ENCODE assay signal across 34 cellular contexts in genomic region chr9:135877776-135878527, GRCh38. TPM values are rescaled to one million over a fixed set of nuclear protein-coding genes. Genes with fewer than 3 reads are reported as not detected.
A peak's percentile ranks its signal among the peaks of the same experiment; 100 is the strongest.
DNase-seq lines count a peak whose midpoint lies in the region; ATAC-seq and TF ChIP-seq lines count a peak whose summit lies in the region.
"Had no signal": no experiment of that assay in that cellular context is flagged by ENCODE, and none has a peak within 500 bp of the region (broad histone marks: within the 10 kb centered on the region; RNA-seq: fewer than 3 reads in every experiment).

No MANE protein-coding gene starts in this region.

- ATAC-seq in HG03280 (IDR thresholded peaks at IDR 0.05; ENCODE audit: unreplicated experiment) = no peak
- ATAC-seq: activated T-cell treated with anti-CD3 and anti-CD28 coated beads, Interleukin-2, amount 50 U/mL, for 72 hours; left lung; stimulated activated naive CD8-positive, alpha-beta T cell treated with anti-CD3 and anti-CD28 coated beads, Interleukin-15, Interleukin-2, amounts not matched to agents 100 U/mL and 50 U/mL, for 24 hours had no signal

- intact Hi-C loops in colonic mucosa (cut with DNase I) (no loop called here), OCI-LY7 (cut with micrococcal nuclease; ENCODE audit: unreplicated experiment) (no loop called here)

- H3K36me3 Mint-ChIP-seq in nephron progenitor cell (ENCODE audit: low read depth) = peaks cover 34% of the 10 kb centered on the region

- peaks cover under 1% of the 10 kb centered on the region; the same call in 1 of the 2 replicates for H4K20me1 ChIP-seq in OCI-LY7 (ENCODE audit: insufficient read depth, low read length)

- no peak overlapping the region for H3K9ac ChIP-seq in colonic mucosa (ENCODE audit: low read depth in 2 of 2, low read length in 2 of 2)
- H3K9ac ChIP-seq: GM23248, KMS-11, parathyroid adenoma had no signal

- peak overlapping the region; percentile 70 for H3K27ac Mint-ChIP-seq in nephron progenitor cell
- H3K27ac Mint-ChIP-seq: activated CD4-positive, alpha-beta T cell treated with anti-CD3 and anti-CD28 coated beads, Interleukin-2, amount 10 ng/mL, durations not matched to agents 7 days and 5 days; activated T-cell treated with anti-CD3 and anti-CD28 coated beads, Interleukin-2, amount 50 U/mL, for 72 hours; memory B cell had no signal

- no peak overlapping the region for H3K4me3 Mint-ChIP-seq in nephron progenitor cell
- H3K4me3 Mint-ChIP-seq: activated CD4-positive, alpha-beta T cell treated with anti-CD3 and anti-CD28 coated beads, Interleukin-2, amount 10 ng/mL, durations not matched to agents 7 days and 5 days; activated T-cell treated with anti-CD3 and anti-CD28 coated beads, Interleukin-2, amount 50 U/mL, for 72 hours; memory B cell had no signal

- no peak overlapping the region for H2AFZ ChIP-seq in OCI-LY7 (ENCODE audit: low read length)
- H2AFZ ChIP-seq: GM23248, parathyroid adenoma had no signal

- H3K36me3 ChIP-seq in colonic mucosa (no peaks in the 10 kb centered on the region), OCI-LY7 (ENCODE audit: insufficient read depth, low read length) (no peaks in the 10 kb centered on the region)
- H3K36me3 ChIP-seq: brain microvascular endothelial cell had no signal

- POLR2A ChIA-PET in OCI-LY7 (lab: Charles Lee) = no interaction called here

- DNase-seq in NCI-H82 (lab: John Stamatoyannopoulos, UW) (peak; percentile 9), NCI-H82 treated with DMSO at 0.1 percent for 48 hours (lab: John Stamatoyannopoulos, UW; ENCODE audit: unreplicated experiment) (no peak), NCI-H2171 treated with DMSO at 0.1 percent for 48 hours (lab: John Stamatoyannopoulos, UW) (peak; percentile 77), colonic mucosa (peak; percentile 15), nephron progenitor cell (no peak), OCI-LY7 (ENCODE audit: low spot score) (no peak), hypothalamus (lab: John Stamatoyannopoulos, UW) (no peak)
- DNase-seq: 8988T; activated CD4-positive, alpha-beta T cell treated with anti-CD3 and anti-CD28 coated beads, Interleukin-2, amount 10 ng/mL, durations not matched to agents 7 days and 5 days; activated naive CD4-positive, alpha-beta T cell treated with Interleukin-2 at 50 U/mL for 16 hours; activated T-cell treated with anti-CD3 and anti-CD28 coated beads, Interleukin-2, amount 50 U/mL, for 72 hours; amygdala; brain microvascular endothelial cell; Calu3; DMS79 treated with DMSO at 0.1 percent for 48 hours; GDM1; GM23248; left lung; NCI-H2029 treated with DMSO at 0.1 percent for 48 hours; NCI-H748 treated with DMSO at 0.1 percent for 48 hours; retina; RPMI8226; stimulated activated naive CD8-positive, alpha-beta T cell treated with anti-CD3 and anti-CD28 coated beads, Interleukin-15, Interleukin-2, amounts not matched to agents 100 U/mL and 50 U/mL, for 24 hours; T1000; testis had no signal

- H3K9me2 ChIP-seq in OCI-LY7 (ENCODE audit: insufficient read depth, low read length) = no peaks in the 10 kb centered on the region

- CTCF ChIA-PET in OCI-LY7 (lab: Charles Lee; ENCODE audit: unreplicated experiment) = no interaction called here

- no peaks in the 10 kb centered on the region for H3K9me3 Mint-ChIP-seq in nephron progenitor cell
- H3K9me3 Mint-ChIP-seq: activated CD4-positive, alpha-beta T cell treated with anti-CD3 and anti-CD28 coated beads, Interleukin-2, amount 10 ng/mL, durations not matched to agents 7 days and 5 days; activated T-cell treated with anti-CD3 and anti-CD28 coated beads, Interleukin-2, amount 50 U/mL, for 72 hours; memory B cell had no signal

- no peaks in the 10 kb centered on the region for H3K27me3 ChIP-seq in colonic mucosa
- H3K27me3 ChIP-seq: brain microvascular endothelial cell, left lung, SJSA1, testis had no signal

- peaks cover 22% of the 10 kb centered on the region for H3K79me2 ChIP-seq in OCI-LY7 (ENCODE audit: insufficient read depth, low read depth, low read length)
- H3K79me2 ChIP-seq: parathyroid adenoma had no signal

- H3K4me1 Mint-ChIP-seq in nephron progenitor cell = peaks cover 43% of the 10 kb centered on the region

- no peaks in the 10 kb centered on the region for H3K27me3 Mint-ChIP-seq in nephron progenitor cell (ENCODE audit: low read depth, poor library complexity)
- H3K27me3 Mint-ChIP-seq: activated CD4-positive, alpha-beta T cell treated with anti-CD3 and anti-CD28 coated beads, Interleukin-2, amount 10 ng/mL, durations not matched to agents 7 days and 5 days; memory B cell had no signal

- TF ChIP-seq CTCF in colonic mucosa (IDR thresholded peaks at IDR 0.05) = no peak
- no peak for TF ChIP-seq CTCF in nephron progenitor cell (IDR thresholded peaks at IDR 0.05)
- no peak for TF ChIP-seq CTCF in OCI-LY7 (conservative IDR thresholded peaks at IDR 0.05; ENCODE audit: low read length)

- no peak overlapping the region for H3K4me3 ChIP-seq in colonic mucosa
- H3K4me3 ChIP-seq in OCI-LY7 (ENCODE audit: low read depth, low read length, poor library complexity, severe bottlenecking) = no peak overlapping the region
- H3K4me3 ChIP-seq: GM23248, left lung, SJSA1, skin epidermis, testis had no signal

- H3K4me1 ChIP-seq in colonic mucosa (no peaks in the 10 kb centered on the region), OCI-LY7 (ENCODE audit: insufficient read depth, low read length, poor library complexity, severe bottlenecking) (peaks cover 9% of the 10 kb centered on the region)
- H3K4me1 ChIP-seq: left lung, SJSA1 had no signal

- H3K27ac ChIP-seq in colonic mucosa (no peak overlapping the region), OCI-LY7 (ENCODE audit: low read depth, low read length, poor library complexity, severe bottlenecking) (no peak overlapping the region)
- H3K27ac ChIP-seq: brain microvascular endothelial cell, C4-2B, GM23248, HL-60, KMS-11, left lung, parathyroid adenoma, SJSA1, skin epidermis, testis, VCaP had no signal

- H3K9me3 ChIP-seq in colonic mucosa = no peaks in the 10 kb centered on the region
- no peaks in the 10 kb centered on the region for H3K9me3 ChIP-seq in OCI-LY7 (ENCODE audit: low read length)
- H3K9me3 ChIP-seq: left lung, SJSA1, testis had no signal

- H3K4me2 ChIP-seq in OCI-LY7 (ENCODE audit: low read length) = no peak overlapping the region
- H3K4me2 ChIP-seq: KMS-11 had no signal

- BruUV-seq in OCI-LY7 (replicated peaks; lab: Mats Ljungman, UMichigan) = no TSS peak

RNA-seq across cellular contexts. Expression of gene CAMSAP1, which starts 29.4 kb away (rescaled TPM):
- total RNA-seq in colonic mucosa = 10 to 100 TPM; 14.0 to 14.4 TPM
- total RNA-seq in OCI-LY7 (2014; rRNA removed; shearing (Covaris generic)) = 20.1 and 30.4 TPM in 2 replicates
- 33.0 and 39.2 TPM in 2 replicates for total RNA-seq in OCI-LY7 (2022)

Comparison
In these comparisons a context has a peak if more than half of its experiments do, and no peak if none do; other contexts are left out.
1. DNase-seq: peak in NCI-H82 (single experiment), NCI-H2171 treated with DMSO at 0.1 percent for 48 hours (single experiment) and colonic mucosa (single experiment); none in NCI-H82 treated with DMSO at 0.1 percent for 48 hours (single experiment), nephron progenitor cell (single experiment), OCI-LY7 (single experiment) and hypothalamus (0 of 51).